Comparison of ENCODE assay signal across 1 cellular context in the genomic region with DNA sequence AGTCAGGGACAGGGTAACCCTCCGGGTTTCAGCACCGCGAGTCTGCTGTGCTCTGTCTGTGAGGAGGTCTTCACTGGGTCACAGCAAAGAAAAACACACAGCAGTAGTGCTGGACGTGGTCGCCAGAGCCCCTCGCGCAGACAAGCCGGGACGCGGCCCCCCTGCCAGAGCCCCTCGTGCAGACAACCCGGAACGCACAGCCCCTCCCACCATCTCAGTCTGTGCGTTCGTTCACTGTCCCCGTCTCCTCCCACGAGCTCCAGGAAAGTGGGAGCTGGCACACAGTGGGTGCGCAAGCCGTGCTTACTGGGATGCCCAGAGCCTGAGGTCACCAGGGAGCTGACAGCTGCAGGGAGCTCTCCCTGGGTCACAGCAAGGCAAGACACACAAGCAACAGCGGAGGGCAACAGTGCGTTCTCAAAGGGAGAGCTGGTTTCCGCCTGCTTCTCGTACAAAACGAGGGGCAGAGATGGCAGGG.
TF ChIP-seq lines count a peak whose summit lies in the region.

No MANE protein-coding gene starts in this region.

TF ChIP-seq in GM23338, 12 proteins besides CTCF, POLR2A, EP300 and RAD21 (continued from another document):
- TF ChIP-seq NANOG (IDR thresholded peaks at IDR 0.05; ENCODE audit: borderline replicate concordance) (no peak), POLR2AphosphoS5 (IDR thresholded peaks at IDR 0.05; ENCODE audit: low read depth) (no peak)
